ENCODE assay signal across 10 cellular contexts in the genomic region with DNA sequence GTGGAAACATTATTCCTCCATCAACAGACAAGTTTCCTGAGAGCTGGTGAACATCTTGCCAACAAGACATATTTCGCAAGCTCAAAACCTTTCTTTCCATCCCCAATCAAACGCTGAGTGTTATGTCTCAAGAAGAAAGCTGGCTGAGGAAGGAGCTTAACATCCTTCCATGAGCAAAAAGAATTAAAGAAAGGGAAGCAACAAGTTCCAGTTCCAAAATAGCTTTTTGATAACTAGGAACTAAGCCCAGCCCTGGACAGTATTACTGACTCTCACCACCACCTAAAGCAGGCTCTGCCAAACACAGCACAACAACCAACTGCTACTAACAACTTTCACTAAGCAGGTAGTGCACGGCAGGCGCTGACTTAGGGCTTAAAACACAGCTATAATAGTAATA. TPM values are rescaled to one million over a fixed set of nuclear protein-coding genes. Genes with fewer than 3 reads are reported as not detected.
DNase-seq lines count a peak whose midpoint lies in the region; ATAC-seq and TF ChIP-seq lines count a peak whose summit lies in the region.
"Had no signal": no experiment of that assay in that cellular context is flagged by ENCODE, and none has a peak within 500 bp of the region (broad histone marks: within the 10 kb centered on the region; RNA-seq: fewer than 3 reads in every experiment).

No MANE protein-coding gene starts in this region.

- peaks cover 80% of the 10 kb centered on the region for H3K4me1 Mint-ChIP-seq in activated CD4-positive, alpha-beta T cell treated with anti-CD3 and anti-CD28 coated beads, Interleukin-2, amount 10 ng/mL, durations not matched to agents 7 days and 5 days
- H3K4me1 Mint-ChIP-seq in chondrocyte (ENCODE audit: low read depth) (peaks cover 85% of the 10 kb centered on the region), type B pancreatic cell (ENCODE audit: unreplicated experiment) (peaks cover 67% of the 10 kb centered on the region)

- TF ChIP-seq CTCF in chondrocyte (IDR thresholded peaks at IDR 0.05) (no peak), type B pancreatic cell (conservative IDR thresholded peaks at IDR 0.05) (no peak)

- no peak for DNase-seq in activated CD4-positive, alpha-beta T cell treated with anti-CD3 and anti-CD28 coated beads, Interleukin-2, amount 10 ng/mL, durations not matched to agents 7 days and 5 days
- no peak for DNase-seq in activated CD4-positive, alpha-beta T cell treated with anti-CD3 and anti-CD28 coated beads for 4 hours
- DNase-seq in chondrocyte (ENCODE audit: low spot score) (no peak), type B pancreatic cell (ENCODE audit: extremely low spot score, unreplicated experiment) (no peak), cerebellar nuclear complex (lab: John Stamatoyannopoulos, UW) (no peak), NCI-H1436 treated with DMSO at 0.1 percent for 48 hours (lab: John Stamatoyannopoulos, UW) (no peak)
- DNase-seq: ACHN, SW 1271 had no signal

- no peaks in the 10 kb centered on the region for H3K27me3 Mint-ChIP-seq in activated CD4-positive, alpha-beta T cell treated with anti-CD3 and anti-CD28 coated beads, Interleukin-2, amount 10 ng/mL, durations not matched to agents 7 days and 5 days
- no peaks in the 10 kb centered on the region for H3K27me3 Mint-ChIP-seq in chondrocyte (ENCODE audit: low read depth)
- no peaks in the 10 kb centered on the region for H3K27me3 Mint-ChIP-seq in type B pancreatic cell

- no peaks in the 10 kb centered on the region for H3K9me3 Mint-ChIP-seq in activated CD4-positive, alpha-beta T cell treated with anti-CD3 and anti-CD28 coated beads, Interleukin-2, amount 10 ng/mL, durations not matched to agents 7 days and 5 days
- H3K9me3 Mint-ChIP-seq in chondrocyte (ENCODE audit: low read depth) (no peaks in the 10 kb centered on the region), type B pancreatic cell (no peaks in the 10 kb centered on the region)

- peaks cover 3 to 7% of the 10 kb centered on the region in 2 donors for H3K36me3 ChIP-seq in mucosa of rectum (ENCODE audit: control insufficient read depth in 2 of 2, insufficient read depth in 2 of 2, low read length in 2 of 2)

- H3K4me3 ChIP-seq in mucosa of rectum (ENCODE audit: low read length in 2 of 2) = peak overlapping the region in 1 of 2 donors; percentile 29

- H3K4me3 Mint-ChIP-seq in activated CD4-positive, alpha-beta T cell treated with anti-CD3 and anti-CD28 coated beads, Interleukin-2, amount 10 ng/mL, durations not matched to agents 7 days and 5 days = no peak overlapping the region
- peak overlapping the region; percentile 32 for H3K4me3 Mint-ChIP-seq in chondrocyte (ENCODE audit: unreplicated experiment)
- no peak overlapping the region for H3K4me3 Mint-ChIP-seq in type B pancreatic cell

- POLR2A ChIA-PET in activated CD4-positive, alpha-beta T cell treated with anti-CD3 and anti-CD28 coated beads, Interleukin-2, amount 10 ng/mL, durations not matched to agents 7 days and 5 days (lab: Charles Lee) = no interaction called here

- peaks cover 42 to 52% of the 10 kb centered on the region in 2 donors for H3K4me1 ChIP-seq in mucosa of rectum (ENCODE audit: control insufficient read depth in 2 of 2, insufficient read depth in 2 of 2, low read length in 2 of 2)

- H3K36me3 Mint-ChIP-seq in activated CD4-positive, alpha-beta T cell treated with anti-CD3 and anti-CD28 coated beads, Interleukin-2, amount 10 ng/mL, durations not matched to agents 7 days and 5 days (ENCODE audit: low read depth) = peaks cover 43% of the 10 kb centered on the region
- no peaks in the 10 kb centered on the region for H3K36me3 Mint-ChIP-seq in chondrocyte (ENCODE audit: low read depth)
- no peaks in the 10 kb centered on the region for H3K36me3 Mint-ChIP-seq in type B pancreatic cell

- CTCF ChIA-PET in activated CD4-positive, alpha-beta T cell treated with anti-CD3 and anti-CD28 coated beads, Interleukin-2, amount 10 ng/mL, durations not matched to agents 7 days and 5 days (lab: Charles Lee) = interaction anchor here (0.8 to 1.4 kb wide), 4 partner anchors 11 to 215 kb away, joined by 3 read pairs; no protein-coding TSS in a partner anchor

- H3K9me3 ChIP-seq in mucosa of rectum (ENCODE audit: control insufficient read depth in 2 of 2, low read length in 2 of 2) = no peaks in the 10 kb centered on the region

- no peak for ATAC-seq in GM19463 (IDR thresholded peaks at IDR 0.05; ENCODE audit: unreplicated experiment)

- no peaks in the 10 kb centered on the region for H3K27me3 ChIP-seq in mucosa of rectum (ENCODE audit: control insufficient read depth in 2 of 2, insufficient read depth in 2 of 2, low read length in 2 of 2)

- H3K27ac Mint-ChIP-seq in activated CD4-positive, alpha-beta T cell treated with anti-CD3 and anti-CD28 coated beads, Interleukin-2, amount 10 ng/mL, durations not matched to agents 7 days and 5 days = peak overlapping the region; percentile 61
- H3K27ac Mint-ChIP-seq in chondrocyte (ENCODE audit: unreplicated experiment) (peak overlapping the region; percentile 99), type B pancreatic cell (peak overlapping the region; percentile 62)

- H3K9ac ChIP-seq in mucosa of rectum (ENCODE audit: low read depth in 1 of 2, low read length in 2 of 2) = no peak overlapping the region

- H3K27ac ChIP-seq in mucosa of rectum (ENCODE audit: low read depth in 2 of 2, low read length in 2 of 2) = peak overlapping the region; percentile 71 to 76

RNA-seq across cellular contexts. Expression of a gene that starts 50.2 kb away (rescaled TPM):
- 100 to 1,000 TPM; 529 to 567 TPM for total RNA-seq in activated CD4-positive, alpha-beta T cell treated with anti-CD3 and anti-CD28 coated beads, Interleukin-2, amount 10 ng/mL, durations not matched to agents 7 days and 5 days
- total RNA-seq in chondrocyte (285 to 353 TPM (median 352 TPM) in 3 replicates), type B pancreatic cell (ENCODE audit: low replicate concordance) (264 and 286 TPM in 2 replicates)
